Comparison of ENCODE assay signal across 10 cellular contexts in genomic region chr2:96142217-96143113, GRCh38. TPM values are rescaled to one million over a fixed set of nuclear protein-coding genes. Genes with fewer than 3 reads are reported as not detected.
DNase-seq lines count a peak whose midpoint lies in the region; ATAC-seq, FAIRE-seq and TF ChIP-seq lines count a peak whose summit lies in the region.
"Had no signal": no experiment of that assay in that cellular context is flagged by ENCODE, and none has a peak within 500 bp of the region (broad histone marks: within the 10 kb centered on the region; RNA-seq: fewer than 3 reads in every experiment).

No MANE protein-coding gene starts in this region.

- H3K27ac ChIP-seq in CD4-positive, alpha-beta memory T cell (ENCODE audit: low read depth, low read length): peak overlapping the region; percentile 100
- H3K27ac ChIP-seq in OCI-LY1 (ENCODE audit: low read depth, low read length, poor library complexity, severe bottlenecking) (peak overlapping the region; percentile 4), osteoblast (ENCODE audit: low read depth, low read length) (no peak overlapping the region)
- H3K27ac ChIP-seq: HL-60 had no signal

- H3K36me3 Mint-ChIP-seq in CD4-positive, alpha-beta memory T cell: peaks cover 3 to 41% of the 10 kb centered on the region in 2 donors
- H3K36me3 Mint-ChIP-seq in activated T-helper 1 cell treated with anti-CD3 and anti-CD28 coated beads, Interleukin-12 subunit alpha, Interleukin-12 subunit beta, Interleukin-2, Interleukin-4 antibody, amounts not matched to agents 30 ng/mL and 10 ng/mL and 1 ng/mL, durations not matched to agents 14 hours and 24 hours and 36 hours (ENCODE audit: low read depth): peaks cover 29% of the 10 kb centered on the region

- peak overlapping the region in 1 of 2 donors; percentile 71 for H3K4me3 ChIP-seq in CD4-positive, alpha-beta memory T cell (ENCODE audit: low read length in 2 of 2)
- H3K4me3 ChIP-seq in OCI-LY1 (ENCODE audit: low read depth, low read length, poor library complexity, severe bottlenecking) (peak overlapping the region; percentile 92), osteoblast (ENCODE audit: insufficient read depth, low read length) (no peak overlapping the region)

- no peak for FAIRE-seq in H54 (lab: Jason Lieb, UNC)

- H3K9ac ChIP-seq in OCI-LY1 (ENCODE audit: low read length): no peak overlapping the region; the same call in 1 of the 2 replicates

- H3K4me1 ChIP-seq in CD4-positive, alpha-beta memory T cell (ENCODE audit: insufficient read depth, low read length): peaks cover 45% of the 10 kb centered on the region
- peaks cover 46% of the 10 kb centered on the region for H3K4me1 ChIP-seq in OCI-LY1 (ENCODE audit: insufficient read depth, low read length, severe bottlenecking)
- peaks cover 24% of the 10 kb centered on the region for H3K4me1 ChIP-seq in osteoblast (ENCODE audit: insufficient read depth, low read length)

- POLR2A ChIA-PET in CD4-positive, alpha-beta memory T cell (lab: Charles Lee; ENCODE audit: partially characterized antibody): interaction anchor here (0.6 to 12.4 kb wide), 8 partner anchors 10 to 265 kb away, joined by 3 to 285 read pairs (median 5); partner anchors contain the start of gene STARD7

- H3K4me2 ChIP-seq in OCI-LY1 (ENCODE audit: low read length) (peak overlapping the region; percentile 90), osteoblast (ENCODE audit: insufficient read depth, low read length) (no peak overlapping the region)

- H3K9me3 ChIP-seq in CD4-positive, alpha-beta memory T cell (ENCODE audit: control insufficient read depth in 1 of 2, low read length in 2 of 2): no peaks in the 10 kb centered on the region
- H3K9me3 ChIP-seq in OCI-LY1 (ENCODE audit: low read length) (no peaks in the 10 kb centered on the region), osteoblast (ENCODE audit: low read depth, low read length) (no peaks in the 10 kb centered on the region)

- no peaks in the 10 kb centered on the region for H3K27me3 Mint-ChIP-seq in CD4-positive, alpha-beta memory T cell
- peaks cover 2% of the 10 kb centered on the region for H3K27me3 Mint-ChIP-seq in activated T-helper 1 cell treated with anti-CD3 and anti-CD28 coated beads, Interleukin-12 subunit alpha, Interleukin-12 subunit beta, Interleukin-2, Interleukin-4 antibody, amounts not matched to agents 30 ng/mL and 10 ng/mL and 1 ng/mL, durations not matched to agents 14 hours and 24 hours and 36 hours (ENCODE audit: insufficient read depth)

- CTCF ChIA-PET in CD4-positive, alpha-beta memory T cell (lab: Charles Lee; ENCODE audit: partially characterized antibody): interaction anchor here (0.9 to 14.8 kb wide), 8 partner anchors 10 to 150 kb away, joined by 3 to 648 read pairs (median 15); no protein-coding TSS in a partner anchor

- H3K9me2 ChIP-seq in OCI-LY1 (ENCODE audit: low read depth, low read length): no peaks in the 10 kb centered on the region

- H2AFZ ChIP-seq in OCI-LY1 (ENCODE audit: low read length): no peak overlapping the region
- H2AFZ ChIP-seq in osteoblast (ENCODE audit: low read length): no peak overlapping the region

- intact Hi-C loops in CD4-positive, alpha-beta memory T cell (cut with micrococcal nuclease): no loop called here
- intact Hi-C loops in activated T-helper 1 cell treated with anti-CD3 and anti-CD28 coated beads, Interleukin-12 subunit alpha, Interleukin-12 subunit beta, Interleukin-2, Interleukin-4 antibody, amounts not matched to agents 30 ng/mL and 10 ng/mL and 1 ng/mL, durations not matched to agents 14 hours and 24 hours and 36 hours (cut with micrococcal nuclease): loop anchor here (10.0 kb wide), 1 partner anchor 1522 kb away; the partner anchor contains the start of genes ACTR1B and C2orf92

- H4K20me1 ChIP-seq in OCI-LY1 (ENCODE audit: insufficient read depth, low read length): no peaks in the 10 kb centered on the region
- H4K20me1 ChIP-seq in osteoblast (ENCODE audit: insufficient read depth, low read length): peaks cover 4% of the 10 kb centered on the region

- H3F3A ChIP-seq in OCI-LY1 (ENCODE audit: insufficient read depth, low read length): no peaks in the 10 kb centered on the region

- peak overlapping the region; percentile 89 to 98 (median 97) for H3K27ac Mint-ChIP-seq in CD4-positive, alpha-beta memory T cell
- H3K27ac Mint-ChIP-seq in activated T-helper 1 cell treated with anti-CD3 and anti-CD28 coated beads, Interleukin-12 subunit alpha, Interleukin-12 subunit beta, Interleukin-2, Interleukin-4 antibody, amounts not matched to agents 30 ng/mL and 10 ng/mL and 1 ng/mL, durations not matched to agents 14 hours and 24 hours and 36 hours: peak overlapping the region; percentile 96

- peak; percentile 68 for TF ChIP-seq CTCF in OCI-LY1 (IDR thresholded peaks at IDR 0.05; ENCODE audit: low read length)
- TF ChIP-seq CTCF in osteoblast (IDR thresholded peaks at IDR 0.05; ENCODE audit: extremely low read depth, low read depth, low read length): no peak

- peak; percentile 56 to 79 (median 57) for DNase-seq in CD4-positive, alpha-beta memory T cell
- no peak for DNase-seq in activated T-helper 1 cell treated with anti-CD3 and anti-CD28 coated beads, Interleukin-12 subunit alpha, Interleukin-12 subunit beta, Interleukin-2, Interleukin-4 antibody, amounts not matched to agents 30 ng/mL and 10 ng/mL and 1 ng/mL, durations not matched to agents 14 hours and 24 hours and 36 hours (ENCODE audit: low spot score)
- peak; percentile 71 for DNase-seq in osteoblast (ENCODE audit: insufficient read length, low spot score, missing footprints)
- no peak for DNase-seq in H54 (ENCODE audit: insufficient read length, low spot score)
- DNase-seq: head of caudate nucleus had no signal

- H3K79me2 ChIP-seq in OCI-LY1 (ENCODE audit: insufficient read depth, low read length): no peaks in the 10 kb centered on the region
- peaks cover 5% of the 10 kb centered on the region for H3K79me2 ChIP-seq in osteoblast (ENCODE audit: insufficient read depth, low read length)

- TF ChIP-seq POLR2A in H54 (IDR thresholded peaks at IDR 0.05; ENCODE audit: low read depth, low read length): no peak

- peak overlapping the region; percentile 41 to 96 (median 94) for H3K4me3 Mint-ChIP-seq in CD4-positive, alpha-beta memory T cell
- H3K4me3 Mint-ChIP-seq in activated T-helper 1 cell treated with anti-CD3 and anti-CD28 coated beads, Interleukin-12 subunit alpha, Interleukin-12 subunit beta, Interleukin-2, Interleukin-4 antibody, amounts not matched to agents 30 ng/mL and 10 ng/mL and 1 ng/mL, durations not matched to agents 14 hours and 24 hours and 36 hours: peak overlapping the region; percentile 97

- peaks cover 0 to 6% (median 0%) of the 10 kb centered on the region in 8 donors for H3K9me3 Mint-ChIP-seq in CD4-positive, alpha-beta memory T cell
- H3K9me3 Mint-ChIP-seq in activated T-helper 1 cell treated with anti-CD3 and anti-CD28 coated beads, Interleukin-12 subunit alpha, Interleukin-12 subunit beta, Interleukin-2, Interleukin-4 antibody, amounts not matched to agents 30 ng/mL and 10 ng/mL and 1 ng/mL, durations not matched to agents 14 hours and 24 hours and 36 hours: no peaks in the 10 kb centered on the region

- H3K27me3 ChIP-seq in CD4-positive, alpha-beta memory T cell (ENCODE audit: insufficient read depth, low read length): no peaks in the 10 kb centered on the region
- H3K27me3 ChIP-seq in OCI-LY1 (ENCODE audit: insufficient read depth, low read length) (no peaks in the 10 kb centered on the region), osteoblast (ENCODE audit: insufficient read depth, low read length) (no peaks in the 10 kb centered on the region)

- H3K36me3 ChIP-seq in CD4-positive, alpha-beta memory T cell (ENCODE audit: insufficient read depth, low read length): peaks cover 6% of the 10 kb centered on the region
- H3K36me3 ChIP-seq in OCI-LY1 (ENCODE audit: insufficient read depth, low read length) (peaks cover 28% of the 10 kb centered on the region), osteoblast (ENCODE audit: insufficient read depth, low read length) (no peaks in the 10 kb centered on the region)

- ATAC-seq in GM18909 (IDR thresholded peaks at IDR 0.05; ENCODE audit: poor library complexity, unreplicated experiment): no peak
- no peak for ATAC-seq in HG03439 (IDR thresholded peaks at IDR 0.05; ENCODE audit: unreplicated experiment)
- no peak for ATAC-seq in HG02642 (IDR thresholded peaks at IDR 0.05; ENCODE audit: poor library complexity, unreplicated experiment)

- peaks cover 26 to 67% (median 39%) of the 10 kb centered on the region in 4 donors for H3K4me1 Mint-ChIP-seq in CD4-positive, alpha-beta memory T cell
- peaks cover 42% of the 10 kb centered on the region for H3K4me1 Mint-ChIP-seq in activated T-helper 1 cell treated with anti-CD3 and anti-CD28 coated beads, Interleukin-12 subunit alpha, Interleukin-12 subunit beta, Interleukin-2, Interleukin-4 antibody, amounts not matched to agents 30 ng/mL and 10 ng/mL and 1 ng/mL, durations not matched to agents 14 hours and 24 hours and 36 hours (ENCODE audit: low read depth)

RNA-seq across cellular contexts. Expression of gene DUSP2, which starts 2.8 kb away (rescaled TPM):
- 10 to 100 TPM; 33.4 to 34.6 TPM for total RNA-seq in CD4-positive, alpha-beta memory T cell
- 100 to 1,000 TPM in 1 of 2 donors, 10 to 100 TPM in 1; 48.2 to 303 TPM for polyA plus RNA-seq in CD4-positive, alpha-beta memory T cell
- 494 and 500 TPM in 2 replicates for total RNA-seq in activated T-helper 1 cell treated with anti-CD3 and anti-CD28 coated beads, Interleukin-12 subunit alpha, Interleukin-12 subunit beta, Interleukin-2, Interleukin-4 antibody, amounts not matched to agents 30 ng/mL and 10 ng/mL and 1 ng/mL, durations not matched to agents 14 hours and 24 hours and 36 hours
- total RNA-seq in osteoblast: 2.7 and 3.3 TPM in 2 replicates

RNA-seq across cellular contexts. Expression of gene ASTL, which starts 4.2 kb away (rescaled TPM):
- 1 to 10 TPM in 1 of 2 experiments, not detected in 1; 1.3 TPM for total RNA-seq in CD4-positive, alpha-beta memory T cell
- polyA plus RNA-seq in CD4-positive, alpha-beta memory T cell: under 1 TPM in 1 of 2 donors, not detected in 1; 0.48 TPM
- total RNA-seq in activated T-helper 1 cell treated with anti-CD3 and anti-CD28 coated beads, Interleukin-12 subunit alpha, Interleukin-12 subunit beta, Interleukin-2, Interleukin-4 antibody, amounts not matched to agents 30 ng/mL and 10 ng/mL and 1 ng/mL, durations not matched to agents 14 hours and 24 hours and 36 hours: 2.0 and 2.9 TPM in 2 replicates
- not detected in 2 replicates for total RNA-seq in osteoblast

RNA-seq across cellular contexts. Expression of gene ADRA2B, which starts 26.1 kb away (rescaled TPM):
- total RNA-seq in CD4-positive, alpha-beta memory T cell: not detected
- polyA plus RNA-seq in CD4-positive, alpha-beta memory T cell: not detected
- 0.12 and 0.21 TPM in 2 replicates for total RNA-seq in activated T-helper 1 cell treated with anti-CD3 and anti-CD28 coated beads, Interleukin-12 subunit alpha, Interleukin-12 subunit beta, Interleukin-2, Interleukin-4 antibody, amounts not matched to agents 30 ng/mL and 10 ng/mL and 1 ng/mL, durations not matched to agents 14 hours and 24 hours and 36 hours
- under 0.01 TPM in 1 of 2 replicates, not detected in the other for total RNA-seq in osteoblast

Comparison
In these comparisons a context has a peak if more than half of its experiments do, and no peak if none do; other contexts are left out.
1. DNase-seq: peak in CD4-positive, alpha-beta memory T cell (5 of 5) and osteoblast (single experiment); none in activated T-helper 1 cell treated with anti-CD3 and anti-CD28 coated beads, Interleukin-12 subunit alpha, Interleukin-12 subunit beta, Interleukin-2, Interleukin-4 antibody, amounts not matched to agents 30 ng/mL and 10 ng/mL and 1 ng/mL, durations not matched to agents 14 hours and 24 hours and 36 hours (single experiment) and H54 (single experiment).
2. RNA of gene DUSP2, which starts 2.8 kb away (total RNA-seq): 494 to 500 TPM in activated T-helper 1 cell treated with anti-CD3 and anti-CD28 coated beads, Interleukin-12 subunit alpha, Interleukin-12 subunit beta, Interleukin-2, Interleukin-4 antibody, amounts not matched to agents 30 ng/mL and 10 ng/mL and 1 ng/mL, durations not matched to agents 14 hours and 24 hours and 36 hours; 33.4 to 34.6 TPM in CD4-positive, alpha-beta memory T cell and 2.7 to 3.3 TPM in osteoblast; every median in the first group is over 10 times any median in the second.